Comparison of ENCODE assay signal across 16 cellular contexts in genomic region chr15:74709011-74709410, GRCh38. TPM values are rescaled to one million over a fixed set of nuclear protein-coding genes. Genes with fewer than 3 reads are reported as not detected.
"Had no signal": no experiment of that assay in that cellular context is flagged by ENCODE, and none has a peak within 500 bp of the region (broad histone marks: within the 10 kb centered on the region; RNA-seq: fewer than 3 reads in every experiment).

No MANE protein-coding gene starts in this region.

- H3K27me3 ChIP-seq: thyroid gland, uterus had no signal

- H3K36me3 ChIP-seq: adrenal gland, esophagus muscularis mucosa, thyroid gland, uterus, WERI-Rb-1 had no signal

- H3K36me3 Mint-ChIP-seq: mesothelial cell of epicardium, T-cell had no signal

- DNase-seq: activated CD4-positive, alpha-beta T cell treated with anti-CD3 and anti-CD28 coated beads for 4 hours; activated CD8-positive, alpha-beta T cell treated with anti-CD3 and anti-CD28 coated beads, Interleukin-2, amount 10 ng/mL, durations not matched to agents 7 days and 5 days; activated naive CD4-positive, alpha-beta T cell treated with anti-CD3 and anti-CD28 coated beads for 36 hours; adrenal gland; dermis blood vessel endothelial cell; endodermal cell; T-cell; T1000; thyroid gland; uterus; WERI-Rb-1 had no signal

- H3K27ac ChIP-seq: adrenal gland, esophagus muscularis mucosa, skin epidermis, thyroid gland, uterus, WERI-Rb-1 had no signal

- H3K4me3 ChIP-seq: adrenal gland, esophagus muscularis mucosa, skin epidermis, thyroid gland, uterus had no signal

- H3K4me1 ChIP-seq: adrenal gland, esophagus muscularis mucosa, thyroid gland, uterus had no signal

- H3K9me3 Mint-ChIP-seq: activated naive CD4-positive, alpha-beta T cell treated with anti-CD3 and anti-CD28 coated beads for 36 hours; endodermal cell; mesothelial cell of epicardium; T-cell had no signal

- H3K4me3 Mint-ChIP-seq: activated CD8-positive, alpha-beta T cell treated with anti-CD3 and anti-CD28 coated beads, Interleukin-2, amount 10 ng/mL, durations not matched to agents 7 days and 5 days; activated naive CD4-positive, alpha-beta T cell treated with anti-CD3 and anti-CD28 coated beads for 36 hours; endodermal cell; mesothelial cell of epicardium; T-cell had no signal

- H3K4me1 Mint-ChIP-seq: endodermal cell, mesothelial cell of epicardium had no signal

- ATAC-seq: activated CD8-positive, alpha-beta T cell treated with anti-CD3 and anti-CD28 coated beads, Interleukin-2, amount 10 ng/mL, durations not matched to agents 7 days and 5 days; T-cell had no signal

- H3K9me3 ChIP-seq: adrenal gland, esophagus muscularis mucosa, thyroid gland, uterus had no signal

- H3K27ac Mint-ChIP-seq: activated CD8-positive, alpha-beta T cell treated with anti-CD3 and anti-CD28 coated beads, Interleukin-2, amount 10 ng/mL, durations not matched to agents 7 days and 5 days; activated naive CD4-positive, alpha-beta T cell treated with anti-CD3 and anti-CD28 coated beads for 36 hours; endodermal cell; mesothelial cell of epicardium; T-cell had no signal

RNA-seq across cellular contexts. Expression of gene CYP1A1, which starts 16.3 kb away (rescaled TPM):
- total RNA-seq: endodermal cell, myocyte had no signal

RNA-seq across cellular contexts. Expression of gene CYP1A2, which starts 39.6 kb away (rescaled TPM):
- total RNA-seq: activated CD8-positive, alpha-beta T cell treated with anti-CD3 and anti-CD28 coated beads, Interleukin-2, amount 10 ng/mL, durations not matched to agents 7 days and 5 days; activated naive CD4-positive, alpha-beta T cell treated with anti-CD3 and anti-CD28 coated beads for 36 hours; adrenal gland; dermis blood vessel endothelial cell; endodermal cell; esophagus muscularis mucosa; kidney epithelial cell; mesothelial cell of epicardium; myocyte; T-cell; uterus had no signal
- polyA plus RNA-seq: adrenal gland had no signal
